Comparison of ENCODE assay signal across 9 cellular contexts in genomic region chr6:151440930-151441329, GRCh38. TPM values are rescaled to one million over a fixed set of nuclear protein-coding genes. Genes with fewer than 3 reads are reported as not detected.
A peak's percentile ranks its signal among the peaks of the same experiment; 100 is the strongest.
DNase-seq lines count a peak whose midpoint lies in the region; ATAC-seq, FAIRE-seq and TF ChIP-seq lines count a peak whose summit lies in the region.
"Had no signal": no experiment of that assay in that cellular context is flagged by ENCODE, and none has a peak within 500 bp of the region (broad histone marks: within the 10 kb centered on the region; RNA-seq: fewer than 3 reads in every experiment).

No MANE protein-coding gene starts in this region.

- FAIRE-seq in G401.6 (lab: Jason Lieb, UNC) = peak; percentile 42
- no peak for FAIRE-seq in pancreas (lab: Jason Lieb, UNC)

- intact Hi-C loops in pancreas (cut with DNase I) = no loop called here

- TF ChIP-seq POLR2A in Peyer's patch (IDR thresholded peaks at IDR 0.05) = no peak
- TF ChIP-seq POLR2A in upper lobe of left lung (IDR thresholded peaks at IDR 0.05) = no peak

- no peaks in the 10 kb centered on the region for H3K36me3 ChIP-seq in Peyer's patch
- peaks cover 0 to 4% (median 0%) of the 10 kb centered on the region in 4 donors for H3K36me3 ChIP-seq in upper lobe of left lung
- H3K36me3 ChIP-seq in pancreas = no peaks in the 10 kb centered on the region

- TF ChIP-seq CTCF in HFF-Myc (IDR thresholded peaks at IDR 0.05; ENCODE audit: low read depth, low read length, missing control alignments) = peak; percentile 19
- TF ChIP-seq CTCF in Peyer's patch (IDR thresholded peaks at IDR 0.05) = peak in 2 of 6 experiments; percentile 12 to 21
- TF ChIP-seq CTCF in upper lobe of left lung (IDR thresholded peaks at IDR 0.05) = peak in 3 of 6 experiments; percentile 8 to 23 (median 21)
- no peak for TF ChIP-seq CTCF in pancreas (IDR thresholded peaks at IDR 0.05)

- no peak for ATAC-seq in natural killer cell treated with Interleukin-12 subunit alpha and Interleukin-12 subunit beta and Interleukin-15 and Interleukin-18, amount 100 ng/mL, for 72 hours
- no peak for ATAC-seq in upper lobe of left lung (ENCODE audit: low FRiP score in 2 of 2)
- ATAC-seq in pancreas = no peak

- H3K36me3 Mint-ChIP-seq in natural killer cell treated with Interleukin-12 subunit alpha and Interleukin-12 subunit beta and Interleukin-15 and Interleukin-18, amount 100 ng/mL, for 72 hours = peaks cover 6% of the 10 kb centered on the region

- H3K27me3 ChIP-seq in Peyer's patch (no peaks in the 10 kb centered on the region), upper lobe of left lung (no peaks in the 10 kb centered on the region), pancreas (no peaks in the 10 kb centered on the region)

- H3K9me3 ChIP-seq in Peyer's patch (no peaks in the 10 kb centered on the region), upper lobe of left lung (no peaks in the 10 kb centered on the region), pancreas (no peaks in the 10 kb centered on the region)

- peaks cover 19 to 25% of the 10 kb centered on the region in 2 donors for H3K4me1 Mint-ChIP-seq in natural killer cell treated with Interleukin-12 subunit alpha and Interleukin-12 subunit beta and Interleukin-15 and Interleukin-18, amount 100 ng/mL, for 72 hours (ENCODE audit: low read depth in 2 of 2)

- no peak overlapping the region for H3K4me3 Mint-ChIP-seq in natural killer cell treated with Interleukin-12 subunit alpha and Interleukin-12 subunit beta and Interleukin-15 and Interleukin-18, amount 100 ng/mL, for 72 hours

- DNase-seq in HFF-Myc (ENCODE audit: extremely low read depth, low read depth) = no peak
- DNase-seq in amniotic epithelial cell (ENCODE audit: low read depth) = peak; percentile 47
- DNase-seq in natural killer cell treated with Interleukin-12 subunit alpha and Interleukin-12 subunit beta and Interleukin-15 and Interleukin-18, amount 100 ng/mL, for 72 hours (ENCODE audit: low spot score) = no peak
- DNase-seq in Peyer's patch = no peak
- DNase-seq in SKM-1 treated with dmso at 0.1 percent for 144 hours (lab: John Stamatoyannopoulos, UW; ENCODE audit: unreplicated experiment) = no peak
- DNase-seq in upper lobe of left lung = no peak
- no peak for DNase-seq in pancreas
- DNase-seq: NCI-H2029 had no signal

- H3K4me1 ChIP-seq in Peyer's patch (peaks cover 0 to 13% (median 2%) of the 10 kb centered on the region in 4 donors), upper lobe of left lung (peaks cover 17 to 23% (median 20%) of the 10 kb centered on the region in 4 donors), pancreas (peaks cover 0 to 25% (median 5%) of the 10 kb centered on the region in 3 donors)

- no peaks in the 10 kb centered on the region for H3K9me3 Mint-ChIP-seq in natural killer cell treated with Interleukin-12 subunit alpha and Interleukin-12 subunit beta and Interleukin-15 and Interleukin-18, amount 100 ng/mL, for 72 hours

- H3K27ac Mint-ChIP-seq in natural killer cell treated with Interleukin-12 subunit alpha and Interleukin-12 subunit beta and Interleukin-15 and Interleukin-18, amount 100 ng/mL, for 72 hours = peak overlapping the region; percentile 17 to 82

- no peak for TF ChIP-seq EP300 in upper lobe of left lung (IDR thresholded peaks at IDR 0.05)

- 62 to 64% methylated on average over 2 of the region's 2 CpGs for WGBS in upper lobe of left lung, 2 donors
- WGBS in pancreas, 2 donors = 84 to 88% methylated on average over 2 of the region's 2 CpGs

- H3K27ac ChIP-seq in Peyer's patch (no peak overlapping the region), upper lobe of left lung (no peak overlapping the region), pancreas (no peak overlapping the region)

- H3K4me3 ChIP-seq in HFF-Myc (replicated peaks; ENCODE audit: low read depth, low read length) = no peak overlapping the region
- H3K4me3 ChIP-seq in Peyer's patch = no peak overlapping the region
- H3K4me3 ChIP-seq in upper lobe of left lung = no peak overlapping the region
- no peak overlapping the region for H3K4me3 ChIP-seq in pancreas

- H3K27me3 Mint-ChIP-seq in natural killer cell treated with Interleukin-12 subunit alpha and Interleukin-12 subunit beta and Interleukin-15 and Interleukin-18, amount 100 ng/mL, for 72 hours = no peaks in the 10 kb centered on the region

RNA-seq across cellular contexts. Expression of gene RMND1, which starts 11.0 kb away (rescaled TPM):
- 10 to 100 TPM; 19.2 to 27.3 TPM for total RNA-seq in natural killer cell treated with Interleukin-12 subunit alpha and Interleukin-12 subunit beta and Interleukin-15 and Interleukin-18, amount 100 ng/mL, for 72 hours
- total RNA-seq in Peyer's patch (10 to 100 TPM; 18.2 to 50.3 (median 35.6) TPM), upper lobe of left lung (10 to 100 TPM; 17.0 to 59.7 (median 24.0) TPM), pancreas (10 to 100 TPM in 1 of 6 donors, 1 to 10 TPM in 5; 6.4 to 10.4 (median 7.1) TPM)
- polyA plus RNA-seq in pancreas = 10 to 100 TPM; 12.1 to 13.5 TPM

RNA-seq across cellular contexts. Expression of gene ZBTB2, which starts 49.6 kb away (rescaled TPM):
- 10 to 100 TPM; 20.4 to 23.8 TPM for total RNA-seq in natural killer cell treated with Interleukin-12 subunit alpha and Interleukin-12 subunit beta and Interleukin-15 and Interleukin-18, amount 100 ng/mL, for 72 hours
- total RNA-seq in Peyer's patch = 10 to 100 TPM in 1 of 4 donors, 1 to 10 TPM in 3; 7.3 to 12.4 (median 9.9) TPM
- total RNA-seq in upper lobe of left lung = 10 to 100 TPM in 3 of 6 donors, 1 to 10 TPM in 3; 4.2 to 18.5 (median 10.9) TPM
- 1 to 10 TPM; 3.2 to 6.6 (median 4.3) TPM for total RNA-seq in pancreas
- 1 to 10 TPM; 3.1 to 4.8 TPM for polyA plus RNA-seq in pancreas

RNA-seq across cellular contexts. Expression of gene CCDC170, which starts 52.9 kb away (rescaled TPM):
- total RNA-seq in natural killer cell treated with Interleukin-12 subunit alpha and Interleukin-12 subunit beta and Interleukin-15 and Interleukin-18, amount 100 ng/mL, for 72 hours = not detected
- total RNA-seq in Peyer's patch = 1 to 10 TPM in 2 of 4 donors, under 1 TPM in 1, not detected in 1; 0.35 to 1.7 (median 1.5) TPM
- 10 to 100 TPM in 1 of 6 donors, 1 to 10 TPM in 5; 1.7 to 28.3 (median 5.2) TPM for total RNA-seq in upper lobe of left lung
- under 1 TPM in 5 of 6 donors, not detected in 1; 0.03 to 0.81 (median 0.40) TPM for total RNA-seq in pancreas
- under 1 TPM; 0.08 to 0.56 TPM for polyA plus RNA-seq in pancreas
